8 cellular contexts compared by ENCODE assay signal in the genomic region with DNA sequence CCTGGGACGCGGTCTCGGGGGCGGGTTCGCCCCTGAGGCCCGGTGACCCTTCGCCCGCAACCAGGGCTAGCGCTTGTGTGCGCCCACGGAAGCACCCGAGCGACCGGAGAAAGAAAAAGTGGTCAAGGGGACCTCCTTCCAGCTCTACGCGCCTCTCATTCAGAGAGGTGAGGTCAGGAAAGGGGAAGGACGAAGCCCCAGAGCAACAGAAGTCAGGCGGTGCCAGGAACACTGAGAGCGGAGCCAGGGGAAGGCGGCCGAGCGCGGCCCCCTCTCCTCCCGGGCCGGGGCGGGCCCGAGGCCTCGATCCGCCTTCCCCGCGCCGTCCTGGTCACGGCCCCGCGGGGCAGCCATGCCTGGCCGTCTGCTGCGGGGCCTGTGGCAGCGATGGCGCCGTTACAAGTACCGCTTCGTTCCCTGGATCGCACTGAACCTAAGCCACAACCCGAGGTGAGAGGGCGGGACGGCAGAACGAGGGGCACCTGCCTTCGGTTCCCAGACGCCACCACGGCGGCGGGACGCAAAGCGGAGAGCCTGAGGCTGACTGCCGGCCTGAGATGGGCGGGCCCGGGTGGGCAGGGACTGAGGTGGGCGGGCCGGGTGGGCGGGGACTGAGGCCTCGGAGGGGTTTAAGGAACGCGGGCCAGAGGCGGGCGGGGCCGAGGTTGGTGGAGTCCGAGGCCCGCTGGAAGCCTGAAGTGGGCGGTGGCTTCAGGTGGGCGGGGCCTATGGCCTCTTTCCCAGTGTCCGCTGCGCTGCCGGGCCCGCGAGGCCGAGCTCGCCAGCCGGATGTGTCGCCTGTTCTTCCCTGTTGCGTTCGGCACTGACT. TPM values are rescaled to one million over a fixed set of nuclear protein-coding genes. Genes with fewer than 3 reads are reported as not detected.
DNase-seq lines count a peak whose midpoint lies in the region; ATAC-seq and TF ChIP-seq lines count a peak whose summit lies in the region.

A gene with protein sequence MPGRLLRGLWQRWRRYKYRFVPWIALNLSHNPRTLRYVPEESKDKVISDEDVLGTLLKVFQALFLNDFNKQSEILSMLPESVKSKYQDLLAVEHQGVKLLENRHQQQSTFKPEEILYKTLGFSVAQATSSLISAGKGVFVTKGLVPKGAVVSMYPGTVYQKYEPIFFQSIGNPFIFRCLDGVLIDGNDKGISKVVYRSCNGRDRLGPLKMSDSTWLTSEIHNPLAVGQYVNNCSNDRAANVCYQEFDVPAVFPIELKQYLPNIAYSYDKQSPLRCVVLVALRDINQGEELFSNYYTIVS (plus strand): TSS at position 303 of the 829 bp plus-strand sequence. CDS start 50 bp downstream, at position 353.

- peaks cover 4% of the 10 kb centered on the region for H3K9me3 Mint-ChIP-seq in activated naive CD8-positive, alpha-beta T cell treated with anti-CD3 and anti-CD28 coated beads for 36 hours
- H3K9me3 Mint-ChIP-seq in glutamatergic neuron (ENCODE audit: unreplicated experiment) = peaks cover 11% of the 10 kb centered on the region

- peaks cover 18% of the 10 kb centered on the region for H3K4me1 Mint-ChIP-seq in activated naive CD8-positive, alpha-beta T cell treated with anti-CD3 and anti-CD28 coated beads for 36 hours
- H3K4me1 Mint-ChIP-seq in glutamatergic neuron (ENCODE audit: low read depth, unreplicated experiment) = peaks cover 15% of the 10 kb centered on the region

- TF ChIP-seq CTCF in GM10266 (IDR thresholded peaks at IDR 0.05; ENCODE audit: control insufficient read depth, insufficient read depth, low read depth, missing control alignments) (no peak), glutamatergic neuron (IDR thresholded peaks at IDR 0.05; ENCODE audit: partially characterized antibody, unreplicated experiment) (no peak), osteoblast (IDR thresholded peaks at IDR 0.05; ENCODE audit: extremely low read depth, low read depth, low read length) (no peak), testis (IDR thresholded peaks at IDR 0.05) (no peak)

- peaks cover 16% of the 10 kb centered on the region for H3K36me3 Mint-ChIP-seq in activated naive CD8-positive, alpha-beta T cell treated with anti-CD3 and anti-CD28 coated beads for 36 hours
- H3K36me3 Mint-ChIP-seq in glutamatergic neuron (ENCODE audit: unreplicated experiment) = no peaks in the 10 kb centered on the region

- H3K4me2 ChIP-seq in osteoblast (ENCODE audit: insufficient read depth, low read length) = peak within 1 kb of the TSS; percentile 96

- H3K36me3 ChIP-seq in osteoblast (ENCODE audit: insufficient read depth, low read length) = no peaks in the 10 kb centered on the region
- no peaks in the 10 kb centered on the region for H3K36me3 ChIP-seq in testis (ENCODE audit: low read depth, missing control alignments)

- ATAC-seq in HG02623 (IDR thresholded peaks at IDR 0.05; ENCODE audit: unreplicated experiment) = peak; percentile 84

- peak within 1 kb of the TSS; percentile 98 for H2AFZ ChIP-seq in osteoblast (ENCODE audit: low read length)

- peak within 1 kb of the TSS; percentile 87 for H3K4me3 ChIP-seq in osteoblast (ENCODE audit: insufficient read depth, low read length)
- peak within 1 kb of the TSS; percentile 73 to 74 for H3K4me3 ChIP-seq in testis

- intact Hi-C loops in testis (cut with DNase I; ENCODE audit: low total_unique reads) = loop anchor here (10.0 kb wide), 1 partner anchor 315 kb away; no protein-coding TSS in a partner anchor

- H4K20me1 ChIP-seq in osteoblast (ENCODE audit: insufficient read depth, low read length) = no peaks in the 10 kb centered on the region

- H3K4me1 ChIP-seq in osteoblast (ENCODE audit: insufficient read depth, low read length) (peaks cover 10% of the 10 kb centered on the region), testis (peaks cover 6% of the 10 kb centered on the region)

- H3K4me3 Mint-ChIP-seq in activated naive CD8-positive, alpha-beta T cell treated with anti-CD3 and anti-CD28 coated beads for 36 hours = peak within 1 kb of the TSS; percentile 85
- H3K4me3 Mint-ChIP-seq in glutamatergic neuron (ENCODE audit: unreplicated experiment) = peak within 1 kb of the TSS; percentile 94

- DNase-seq in GM10266 (ENCODE audit: extremely low spot score) = peak; percentile 95
- peak; percentile 95 for DNase-seq in NCI-H1092 treated with DMSO at 0.1 percent for 48 hours (lab: John Stamatoyannopoulos, UW)
- DNase-seq in SKM-1 (lab: John Stamatoyannopoulos, UW; ENCODE audit: unreplicated experiment) = peak; percentile 88
- peak; percentile 94 for DNase-seq in activated naive CD8-positive, alpha-beta T cell treated with anti-CD3 and anti-CD28 coated beads for 36 hours
- DNase-seq in glutamatergic neuron = peak; percentile 99
- peak; percentile 98 for DNase-seq in osteoblast (ENCODE audit: insufficient read length, low spot score, missing footprints)
- DNase-seq in testis = peak; percentile 99

- H3K27ac Mint-ChIP-seq in activated naive CD8-positive, alpha-beta T cell treated with anti-CD3 and anti-CD28 coated beads for 36 hours = peak within 1 kb of the TSS; percentile 98
- H3K27ac Mint-ChIP-seq in glutamatergic neuron (ENCODE audit: unreplicated experiment) = peak within 1 kb of the TSS; percentile 99

- H3K9me3 ChIP-seq in osteoblast (ENCODE audit: low read depth, low read length) (no peaks in the 10 kb centered on the region), testis (no peaks in the 10 kb centered on the region)

- no peaks in the 10 kb centered on the region for H3K27me3 ChIP-seq in osteoblast (ENCODE audit: insufficient read depth, low read length)
- H3K27me3 ChIP-seq in testis = no peaks in the 10 kb centered on the region

- no peak for TF ChIP-seq POLR2A in testis (IDR thresholded peaks at IDR 0.05)

- H3K79me2 ChIP-seq in osteoblast (ENCODE audit: insufficient read depth, low read length) = no peaks in the 10 kb centered on the region

- 0% methylated on average over 12 to 65 of the region's 81 CpGs for WGBS in testis, 2 donors

- H3K27ac ChIP-seq in osteoblast (ENCODE audit: low read depth, low read length) = peak within 1 kb of the TSS; percentile 97
- H3K27ac ChIP-seq in testis = peak within 1 kb of the TSS; percentile 94 to 96

- H3K27me3 Mint-ChIP-seq in activated naive CD8-positive, alpha-beta T cell treated with anti-CD3 and anti-CD28 coated beads for 36 hours = peaks cover 6% of the 10 kb centered on the region
- peaks cover 9% of the 10 kb centered on the region for H3K27me3 Mint-ChIP-seq in glutamatergic neuron (ENCODE audit: unreplicated experiment)

RNA-seq across cellular contexts. Expression of the gene that starts here (rescaled TPM):
- total RNA-seq in activated naive CD8-positive, alpha-beta T cell treated with anti-CD3 and anti-CD28 coated beads for 36 hours = 10 to 100 TPM; 12.1 to 15.4 TPM
- 15.8 TPM for total RNA-seq in glutamatergic neuron (ENCODE audit: unreplicated experiment)
- total RNA-seq in osteoblast = 11.2 and 13.6 TPM in 2 replicates
- total RNA-seq in testis = 10 to 100 TPM; 27.3 to 43.5 TPM
- 58.6 TPM for polyA plus RNA-seq in testis (ENCODE audit: insufficient read depth, low read depth, low replicate concordance)

Comparison
In these comparisons a context has a peak if more than half of its experiments do, and no peak if none do; other contexts are left out.
1. Peak in every context shown above with its lines: DNase-seq, ATAC-seq, H3K4me3 ChIP-seq and H3K27ac ChIP-seq.